ENCODE assay signal across 2 cellular contexts in the genomic region with DNA sequence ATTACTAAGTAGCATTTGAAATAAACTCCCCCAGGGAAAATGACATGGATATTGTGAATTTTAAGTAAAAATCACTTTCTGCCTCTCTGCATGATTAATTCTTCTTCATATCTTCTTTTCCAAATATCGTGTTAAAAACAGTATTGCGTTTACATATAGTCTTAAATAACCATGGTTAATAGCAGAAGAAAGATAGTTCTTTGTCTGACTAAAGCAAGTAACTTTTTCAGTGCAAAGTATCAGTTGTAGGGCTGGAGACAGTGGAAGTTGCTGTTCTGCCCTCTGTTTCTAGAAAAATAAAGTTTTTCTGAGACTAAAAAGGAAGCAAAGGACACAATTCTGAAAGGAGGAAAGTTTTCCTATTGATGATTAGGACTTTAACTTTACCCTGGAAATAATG.
TF ChIP-seq lines count a peak whose summit lies in the region.

No MANE protein-coding gene starts in this region.

TF ChIP-seq in IMR-90, 13 proteins besides CTCF, POLR2A, EP300 and RAD21:
- TF ChIP-seq NFE2L2 (IDR thresholded peaks at IDR 0.05; ENCODE audit: low read depth, low read length) (no peak), RCOR1 (IDR thresholded peaks at IDR 0.05; ENCODE audit: insufficient replicate concordance, low read length) (no peak), FOS (IDR thresholded peaks at IDR 0.05; ENCODE audit: low read depth, low read length) (no peak), MAFK (IDR thresholded peaks at IDR 0.05; ENCODE audit: low read depth, low read length) (no peak), CEBPB (IDR thresholded peaks at IDR 0.05; ENCODE audit: low read depth, low read length) (no peak), BHLHE40 (IDR thresholded peaks at IDR 0.05; ENCODE audit: low read depth, low read length) (no peak), CHD1 (IDR thresholded peaks at IDR 0.05; ENCODE audit: low read depth, low read length) (no peak), MAZ (IDR thresholded peaks at IDR 0.05; ENCODE audit: borderline replicate concordance, low read depth, low read length) (no peak), MXI1 (IDR thresholded peaks at IDR 0.05; ENCODE audit: borderline replicate concordance, low read depth, low read length) (no peak), SMC3 (IDR thresholded peaks at IDR 0.05; ENCODE audit: low read depth, low read length) (no peak), RFX5 (IDR thresholded peaks at IDR 0.05; ENCODE audit: low read depth, low read length) (no peak)
- TF ChIP-seq, protein P1, sequence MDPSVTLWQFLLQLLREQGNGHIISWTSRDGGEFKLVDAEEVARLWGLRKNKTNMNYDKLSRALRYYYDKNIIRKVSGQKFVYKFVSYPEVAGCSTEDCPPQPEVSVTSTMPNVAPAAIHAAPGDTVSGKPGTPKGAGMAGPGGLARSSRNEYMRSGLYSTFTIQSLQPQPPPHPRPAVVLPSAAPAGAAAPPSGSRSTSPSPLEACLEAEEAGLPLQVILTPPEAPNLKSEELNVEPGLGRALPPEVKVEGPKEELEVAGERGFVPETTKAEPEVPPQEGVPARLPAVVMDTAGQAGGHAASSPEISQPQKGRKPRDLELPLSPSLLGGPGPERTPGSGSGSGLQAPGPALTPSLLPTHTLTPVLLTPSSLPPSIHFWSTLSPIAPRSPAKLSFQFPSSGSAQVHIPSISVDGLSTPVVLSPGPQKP (IDR thresholded peaks at IDR 0.05; ENCODE audit: borderline replicate concordance, low read depth, low read length): no peak
- TF ChIP-seq, protein P2, sequence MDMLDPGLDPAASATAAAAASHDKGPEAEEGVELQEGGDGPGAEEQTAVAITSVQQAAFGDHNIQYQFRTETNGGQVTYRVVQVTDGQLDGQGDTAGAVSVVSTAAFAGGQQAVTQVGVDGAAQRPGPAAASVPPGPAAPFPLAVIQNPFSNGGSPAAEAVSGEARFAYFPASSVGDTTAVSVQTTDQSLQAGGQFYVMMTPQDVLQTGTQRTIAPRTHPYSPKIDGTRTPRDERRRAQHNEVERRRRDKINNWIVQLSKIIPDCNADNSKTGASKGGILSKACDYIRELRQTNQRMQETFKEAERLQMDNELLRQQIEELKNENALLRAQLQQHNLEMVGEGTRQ (IDR thresholded peaks at IDR 0.05; ENCODE audit: low read depth, low read length): no peak

TF ChIP-seq in WTC11, 78 proteins besides CTCF, POLR2A, EP300 and RAD21:
- TF ChIP-seq ZNF138 (CRISPR knock-in tag; conservative IDR thresholded peaks at IDR 0.05): no peak
- no peak for TF ChIP-seq JAZF1 (CRISPR knock-in tag; IDR thresholded peaks at IDR 0.05)
- no peak for TF ChIP-seq ELF4 (CRISPR knock-in tag; IDR thresholded peaks at IDR 0.05; ENCODE audit: low read depth)
- no peak for TF ChIP-seq ATF1 (CRISPR knock-in tag; IDR thresholded peaks at IDR 0.05)
- TF ChIP-seq GRHL2 (CRISPR knock-in tag; IDR thresholded peaks at IDR 0.05; ENCODE audit: insufficient replicate concordance, severe bottlenecking): no peak
- no peak for TF ChIP-seq CREM (CRISPR knock-in tag; IDR thresholded peaks at IDR 0.05)
- TF ChIP-seq ESRRA (CRISPR knock-in tag; IDR thresholded peaks at IDR 0.05; ENCODE audit: borderline replicate concordance): no peak
- TF ChIP-seq, protein P3, sequence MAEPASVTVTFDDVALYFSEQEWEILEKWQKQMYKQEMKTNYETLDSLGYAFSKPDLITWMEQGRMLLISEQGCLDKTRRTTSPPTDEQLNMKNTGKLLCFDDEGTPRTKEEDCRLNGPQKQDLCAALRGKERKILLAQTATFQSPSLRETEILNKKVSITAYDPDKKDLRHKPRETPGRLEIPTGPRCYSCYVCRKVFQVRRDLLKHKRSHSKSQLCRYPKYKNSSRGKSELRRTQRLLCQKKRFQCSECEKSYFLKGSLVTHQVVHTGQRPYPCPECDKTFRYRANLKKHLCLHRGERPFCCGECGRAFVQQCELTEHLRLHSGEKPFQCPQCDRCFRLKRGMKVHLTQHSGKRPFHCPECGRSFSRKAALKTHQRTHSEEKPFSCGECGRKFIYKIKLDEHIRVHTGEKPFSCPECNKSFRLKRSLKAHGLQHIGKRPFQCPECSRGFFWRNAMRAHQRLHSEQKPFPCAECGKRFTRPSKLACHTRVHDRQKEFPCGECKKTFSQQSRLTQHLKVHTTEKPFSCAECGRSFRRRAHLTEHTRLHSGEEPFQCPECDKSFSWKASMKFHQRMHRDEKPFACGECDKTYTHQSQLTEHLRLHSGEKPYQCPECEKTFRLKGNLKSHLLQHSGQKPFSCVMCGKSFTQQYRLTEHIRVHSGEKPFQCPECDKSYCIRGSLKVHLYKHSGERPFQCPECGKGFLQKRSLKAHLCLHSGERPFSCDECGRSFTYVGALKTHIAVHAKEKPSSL (CRISPR knock-in tag; conservative IDR thresholded peaks at IDR 0.05): no peak
- TF ChIP-seq NFYB (CRISPR knock-in tag; conservative IDR thresholded peaks at IDR 0.05; ENCODE audit: low read depth): no peak
- TF ChIP-seq ZNF423 (CRISPR knock-in tag; IDR thresholded peaks at IDR 0.05): no peak
- TF ChIP-seq, protein P4, sequence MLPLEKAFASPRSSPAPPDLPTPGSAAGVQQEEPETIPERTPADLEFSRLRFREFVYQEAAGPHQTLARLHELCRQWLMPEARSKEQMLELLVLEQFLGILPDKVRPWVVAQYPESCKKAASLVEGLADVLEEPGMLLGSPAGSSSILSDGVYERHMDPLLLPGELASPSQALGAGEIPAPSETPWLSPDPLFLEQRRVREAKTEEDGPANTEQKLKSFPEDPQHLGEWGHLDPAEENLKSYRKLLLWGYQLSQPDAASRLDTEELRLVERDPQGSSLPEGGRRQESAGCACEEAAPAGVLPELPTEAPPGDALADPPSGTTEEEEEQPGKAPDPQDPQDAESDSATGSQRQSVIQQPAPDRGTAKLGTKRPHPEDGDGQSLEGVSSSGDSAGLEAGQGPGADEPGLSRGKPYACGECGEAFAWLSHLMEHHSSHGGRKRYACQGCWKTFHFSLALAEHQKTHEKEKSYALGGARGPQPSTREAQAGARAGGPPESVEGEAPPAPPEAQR (CRISPR knock-in tag; IDR thresholded peaks at IDR 0.05): no peak
